Comparison of ENCODE assay signal across 34 cellular contexts in genomic region chr10:75865413-75865812, GRCh38.
"Had no signal": no experiment of that assay in that cellular context is flagged by ENCODE, and none has a peak within 500 bp of the region (broad histone marks: within the 10 kb centered on the region; RNA-seq: fewer than 3 reads in every experiment).

No MANE protein-coding gene starts in this region.

- H3K4me1 ChIP-seq: adrenal gland, body of pancreas, colonic mucosa, esophagus muscularis mucosa, gastroesophageal sphincter had no signal

- ATAC-seq: activated CD4-positive, CD25-positive, alpha-beta regulatory T cell treated with anti-CD3 and anti-CD28 coated beads, Interleukin-2, amount 50 U/mL, for 24 hours; activated CD8-positive, alpha-beta T cell treated with anti-CD3 and anti-CD28 coated beads for 36 hours; activated naive CD8-positive, alpha-beta T cell treated with anti-CD3 and anti-CD28 coated beads, Interleukin-2, amount 50 U/mL, for 24 hours; body of pancreas; gastroesophageal sphincter had no signal

- H3K4me1 Mint-ChIP-seq: activated B cell treated with CpG ODN at 0.5 μM for 24 hours; activated naive CD4-positive, alpha-beta T cell treated with anti-CD3 and anti-CD28 coated beads, Interleukin-2, amount 50 U/mL, for 24 hours; activated naive CD8-positive, alpha-beta T cell treated with anti-CD3 and anti-CD28 coated beads for 36 hours; activated naive CD8-positive, alpha-beta T cell treated with anti-CD3 and anti-CD28 coated beads, Interleukin-2, amount 50 U/mL, for 24 hours had no signal

- H3K4me3 ChIP-seq: adrenal gland, body of pancreas, cardiac muscle cell, colonic mucosa, esophagus muscularis mucosa, gastroesophageal sphincter had no signal

- DNase-seq: activated B cell treated with CpG ODN at 0.5 μM for 24 hours; activated CD4-positive, alpha-beta T cell treated with anti-CD3 and anti-CD28 coated beads for 48 hours; activated CD4-positive, alpha-beta T cell treated with anti-CD3 and anti-CD28 coated beads, Interleukin-2, amount 50 U/mL, for 1 hour; activated CD4-positive, alpha-beta T cell treated with anti-CD3 and anti-CD28 coated beads, Interleukin-2, amount 50 U/mL, for 48 hours; activated CD8-positive, alpha-beta memory T cell treated with anti-CD3 and anti-CD28 coated beads for 24 hours; activated CD8-positive, alpha-beta T cell treated with anti-CD3 and anti-CD28 coated beads for 36 hours; activated effector memory CD4-positive, alpha-beta T cell treated with anti-CD3 and anti-CD28 coated beads, Interleukin-2, amount 50 U/mL, for 16 hours; activated naive CD4-positive, alpha-beta T cell treated with anti-CD3 and anti-CD28 coated beads for 36 hours; activated naive CD8-positive, alpha-beta T cell treated with anti-CD3 and anti-CD28 coated beads for 36 hours; activated naive CD8-positive, alpha-beta T cell treated with anti-CD3 and anti-CD28 coated beads, Interleukin-2, amount 50 U/mL, for 24 hours; activated T-cell treated with anti-CD3 and anti-CD28 coated beads, Interleukin-2, amount 50 U/mL, for 48 hours; adrenal gland; amygdala; aorta; body of pancreas; central memory CD4-positive, alpha-beta T cell; cerebellar nuclear complex; colonic mucosa; effector CD8-positive, alpha-beta T cell; erythroblast; foreskin melanocyte; head of caudate nucleus; hippocampal formation; T-helper 2 cell; WERI-Rb-1 had no signal

- FAIRE-seq: endometrium, TTC549 had no signal

- H3K27ac ChIP-seq: adrenal gland, body of pancreas, colonic mucosa, esophagus muscularis mucosa, gastroesophageal sphincter, WERI-Rb-1 had no signal

- H3K27ac Mint-ChIP-seq: activated B cell treated with CpG ODN at 0.5 μM for 24 hours; activated CD8-positive, alpha-beta T cell treated with anti-CD3 and anti-CD28 coated beads for 36 hours; activated naive CD4-positive, alpha-beta T cell treated with anti-CD3 and anti-CD28 coated beads for 36 hours; activated naive CD4-positive, alpha-beta T cell treated with anti-CD3 and anti-CD28 coated beads, Interleukin-2, amount 50 U/mL, for 24 hours; activated naive CD8-positive, alpha-beta T cell treated with anti-CD3 and anti-CD28 coated beads for 36 hours; activated naive CD8-positive, alpha-beta T cell treated with anti-CD3 and anti-CD28 coated beads, Interleukin-2, amount 50 U/mL, for 24 hours; activated T-helper 1 cell treated with anti-CD3 and anti-CD28 coated beads, Interleukin-12 subunit alpha, Interleukin-12 subunit beta, Interleukin-2, Interleukin-4 antibody, amounts not matched to agents 30 ng/mL and 10 ng/mL and 1 ng/mL, durations not matched to agents 14 hours and 24 hours and 36 hours; activated T-helper 2 cell treated with anti-CD3 and anti-CD28 coated beads, Interferon-gamma antibody, Interleukin-2, Interleukin-4, amounts not matched to agents 10 μg/mL and 5 μg/mL and 100 μg/mL, durations not matched to agents 14 hours and 24 hours and 36 hours had no signal

- H3K4me3 Mint-ChIP-seq: activated B cell treated with CpG ODN at 0.5 μM for 24 hours; activated CD8-positive, alpha-beta T cell treated with anti-CD3 and anti-CD28 coated beads for 36 hours; activated naive CD4-positive, alpha-beta T cell treated with anti-CD3 and anti-CD28 coated beads for 36 hours; activated naive CD4-positive, alpha-beta T cell treated with anti-CD3 and anti-CD28 coated beads, Interleukin-2, amount 50 U/mL, for 24 hours; activated naive CD8-positive, alpha-beta T cell treated with anti-CD3 and anti-CD28 coated beads for 36 hours; activated naive CD8-positive, alpha-beta T cell treated with anti-CD3 and anti-CD28 coated beads, Interleukin-2, amount 50 U/mL, for 24 hours; activated T-helper 1 cell treated with anti-CD3 and anti-CD28 coated beads, Interleukin-12 subunit alpha, Interleukin-12 subunit beta, Interleukin-2, Interleukin-4 antibody, amounts not matched to agents 30 ng/mL and 10 ng/mL and 1 ng/mL, durations not matched to agents 14 hours and 24 hours and 36 hours had no signal

- H3K27me3 Mint-ChIP-seq: activated B cell treated with CpG ODN at 0.5 μM for 24 hours; activated CD8-positive, alpha-beta T cell treated with anti-CD3 and anti-CD28 coated beads for 36 hours; activated naive CD4-positive, alpha-beta T cell treated with anti-CD3 and anti-CD28 coated beads, Interleukin-2, amount 50 U/mL, for 24 hours had no signal

- H3K36me3 ChIP-seq: adrenal gland, cardiac muscle cell, colonic mucosa, esophagus muscularis mucosa, gastroesophageal sphincter, WERI-Rb-1 had no signal

- H3K9me3 Mint-ChIP-seq: activated B cell treated with CpG ODN at 0.5 μM for 24 hours; activated CD8-positive, alpha-beta T cell treated with anti-CD3 and anti-CD28 coated beads for 36 hours; activated naive CD4-positive, alpha-beta T cell treated with anti-CD3 and anti-CD28 coated beads for 36 hours; activated naive CD4-positive, alpha-beta T cell treated with anti-CD3 and anti-CD28 coated beads, Interleukin-2, amount 50 U/mL, for 24 hours; activated naive CD8-positive, alpha-beta T cell treated with anti-CD3 and anti-CD28 coated beads for 36 hours; activated naive CD8-positive, alpha-beta T cell treated with anti-CD3 and anti-CD28 coated beads, Interleukin-2, amount 50 U/mL, for 24 hours; activated T-helper 1 cell treated with anti-CD3 and anti-CD28 coated beads, Interleukin-12 subunit alpha, Interleukin-12 subunit beta, Interleukin-2, Interleukin-4 antibody, amounts not matched to agents 30 ng/mL and 10 ng/mL and 1 ng/mL, durations not matched to agents 14 hours and 24 hours and 36 hours; activated T-helper 2 cell treated with anti-CD3 and anti-CD28 coated beads, Interferon-gamma antibody, Interleukin-2, Interleukin-4, amounts not matched to agents 10 μg/mL and 5 μg/mL and 100 μg/mL, durations not matched to agents 14 hours and 24 hours and 36 hours had no signal

- H3K36me3 Mint-ChIP-seq: activated naive CD4-positive, alpha-beta T cell treated with anti-CD3 and anti-CD28 coated beads, Interleukin-2, amount 50 U/mL, for 24 hours; activated naive CD8-positive, alpha-beta T cell treated with anti-CD3 and anti-CD28 coated beads for 36 hours had no signal

- H3K27me3 ChIP-seq: adrenal gland, body of pancreas, cardiac muscle cell, colonic mucosa, esophagus muscularis mucosa, gastroesophageal sphincter had no signal

- H3K9me3 ChIP-seq: adrenal gland, body of pancreas, colonic mucosa, esophagus muscularis mucosa, gastroesophageal sphincter had no signal
